ENCODE assay signal across 11 cellular contexts in genomic region chr3:4850928-4851265, GRCh38.
DNase-seq lines count a peak whose midpoint lies in the region; ATAC-seq lines count a peak whose summit lies in the region.
"Had no signal": no experiment of that assay in that cellular context is flagged by ENCODE, and none has a peak within 500 bp of the region (broad histone marks: within the 10 kb centered on the region; RNA-seq: fewer than 3 reads in every experiment).

No MANE protein-coding gene starts in this region.

- no peak overlapping the region for H2BK15ac ChIP-seq in mesendoderm (replicated peaks; ENCODE audit: low read depth)

- H2AK5ac ChIP-seq in mesendoderm (ENCODE audit: low read length): no peak overlapping the region

- H3K4ac ChIP-seq in mesendoderm (ENCODE audit: low read depth, low read length): no peak overlapping the region

- no peak overlapping the region for H4K5ac ChIP-seq in mesendoderm (ENCODE audit: low read length)

- no peak overlapping the region for H3K4me3 ChIP-seq in mesendoderm (ENCODE audit: low read length)

- no peak overlapping the region for H3K4me2 ChIP-seq in mesendoderm (ENCODE audit: low read length)

- H4K8ac ChIP-seq in mesendoderm (ENCODE audit: low read depth, low read length): no peak overlapping the region

- peak overlapping the region; percentile 90 to 99 (median 98) for H3K27ac Mint-ChIP-seq in immature natural killer cell

- WGBS in mesendoderm (ENCODE audit: extremely low coverage, insufficient coverage, low lambda C conversion rate): no CpG with 5 or more reads among the region's 3 CpGs

- no peak overlapping the region for H3K27ac ChIP-seq in mesendoderm (ENCODE audit: low read depth, low read length)
- H3K27ac ChIP-seq: VCaP had no signal

- peaks cover 0 to 8% (median 3%) of the 10 kb centered on the region in 3 donors for H3K36me3 Mint-ChIP-seq in immature natural killer cell

- H3K27me3 Mint-ChIP-seq in immature natural killer cell (ENCODE audit: low read depth in 3 of 3): peaks cover 0 to 14% (median 13%) of the 10 kb centered on the region in 3 donors

- H3K79me1 ChIP-seq in mesendoderm (ENCODE audit: low read length): no peaks in the 10 kb centered on the region

- no peak overlapping the region for H3K18ac ChIP-seq in mesendoderm (ENCODE audit: low read length)

- ATAC-seq in GM18868 (IDR thresholded peaks at IDR 0.05; ENCODE audit: unreplicated experiment): peak; percentile 54
- ATAC-seq in GM21619 (IDR thresholded peaks at IDR 0.05; ENCODE audit: unreplicated experiment): peak; percentile 44
- peak; percentile 58 for ATAC-seq in HG03442 (IDR thresholded peaks at IDR 0.05; ENCODE audit: unreplicated experiment)

- H3K9ac ChIP-seq in mesendoderm (ENCODE audit: low read length): no peak overlapping the region

- peaks cover 0 to 2% (median 0%) of the 10 kb centered on the region in 6 donors for H3K9me3 Mint-ChIP-seq in immature natural killer cell

- H3K23ac ChIP-seq in mesendoderm (ENCODE audit: low read length): no peak overlapping the region

- H3K79me2 ChIP-seq in mesendoderm (ENCODE audit: control insufficient read depth, insufficient read depth, low read length): no peaks in the 10 kb centered on the region

- peak overlapping the region; percentile 34 to 82 (median 50) for H3K4me3 Mint-ChIP-seq in immature natural killer cell

- no peaks in the 10 kb centered on the region for H3K36me3 ChIP-seq in mesendoderm (ENCODE audit: control insufficient read depth, insufficient read depth, low read length)

- no peaks in the 10 kb centered on the region for H3K27me3 ChIP-seq in mesendoderm (ENCODE audit: insufficient read depth, low read length, poor library complexity)

- peak; percentile 84 to 87 (median 86) for DNase-seq in immature natural killer cell
- DNase-seq in mesendoderm: no peak
- DNase-seq in NCI-H345 (lab: John Stamatoyannopoulos, UW): no peak
- no peak for DNase-seq in NK-92 treated with Interleukin-12 subunit alpha and Interleukin-12 subunit beta, amount 100 ng/mL, for 24 hours (lab: John Stamatoyannopoulos, UW)
- no peak for DNase-seq in KG1 (lab: John Stamatoyannopoulos, UW)
- DNase-seq: NCI-H774, occipital lobe had no signal

- no peak overlapping the region for H2BK120ac ChIP-seq in mesendoderm (ENCODE audit: low read depth, low read length)

- peaks cover 76 to 95% of the 10 kb centered on the region in 2 donors for H3K4me1 Mint-ChIP-seq in immature natural killer cell

- no peak overlapping the region for H2BK5ac ChIP-seq in mesendoderm (ENCODE audit: low read length)

- H3K4me1 ChIP-seq in mesendoderm (ENCODE audit: control insufficient read depth, low read depth, low read length): peaks cover 3% of the 10 kb centered on the region

- H3K56ac ChIP-seq in mesendoderm (ENCODE audit: low read length): no peak overlapping the region

Comparison
In these comparisons a context has a peak if more than half of its experiments do, and no peak if none do; other contexts are left out.
1. DNase-seq: peak in immature natural killer cell (3 of 3); none in mesendoderm (single experiment), NCI-H345 (single experiment), NK-92 treated with Interleukin-12 subunit alpha and Interleukin-12 subunit beta, amount 100 ng/mL, for 24 hours (single experiment) and KG1 (single experiment).
2. Peak in every context shown above with its lines, with median percentiles within 50 percentile points of each other: ATAC-seq.